23 cellular contexts compared by ENCODE assay signal in genomic region chrX:30592846-30593245, GRCh38. TPM values are rescaled to one million over a fixed set of nuclear protein-coding genes. Genes with fewer than 3 reads are reported as not detected.
DNase-seq lines count a peak whose midpoint lies in the region; ATAC-seq and TF ChIP-seq lines count a peak whose summit lies in the region.
"Had no signal": no experiment of that assay in that cellular context is flagged by ENCODE, and none has a peak within 500 bp of the region (broad histone marks: within the 10 kb centered on the region; RNA-seq: fewer than 3 reads in every experiment).

No MANE protein-coding gene starts in this region.

- no peaks in the 10 kb centered on the region for H3K79me2 ChIP-seq in SK-N-SH (ENCODE audit: insufficient read depth)

- no peaks in the 10 kb centered on the region for H3K4me1 ChIP-seq in SK-N-SH (ENCODE audit: control insufficient read depth in 1 of 2, insufficient read depth in 2 of 2, low read depth in 1 of 2, low read length in 1 of 2)
- H3K4me1 ChIP-seq in upper lobe of right lung: no peaks in the 10 kb centered on the region
- H3K4me1 ChIP-seq: left ventricle myocardium inferior had no signal

- POLR2A ChIA-PET in SK-N-SH (lab: Yijun Ruan, JAX): no interaction called here

- H3K9ac ChIP-seq in SK-N-SH: no peak overlapping the region

- TF ChIP-seq RAD21 in SK-N-SH (IDR thresholded peaks at IDR 0.05; ENCODE audit: low read length): no peak

- H3K36me3 ChIP-seq in SK-N-SH (replicated peaks in 1 of 2; ENCODE audit: control insufficient read depth in 1 of 2, insufficient read depth in 2 of 2, low read length in 1 of 2) (no peaks in the 10 kb centered on the region), upper lobe of right lung (no peaks in the 10 kb centered on the region)
- H3K36me3 ChIP-seq: left ventricle myocardium inferior, MG63 had no signal

- H4K20me1 ChIP-seq in SK-N-SH (ENCODE audit: insufficient read depth): no peaks in the 10 kb centered on the region

- H3K9me3 ChIP-seq in SK-N-SH: no peaks in the 10 kb centered on the region
- no peaks in the 10 kb centered on the region for H3K9me3 ChIP-seq in upper lobe of right lung
- H3K9me3 ChIP-seq: left ventricle myocardium inferior, MG63 had no signal

- H3K4me3 ChIP-seq in SK-N-SH (ENCODE audit: low read depth in 2 of 2, low read length in 1 of 2) (no peak overlapping the region), NB4 (ENCODE audit: low read depth, low read length) (peak overlapping the region; percentile 38), upper lobe of right lung (no peak overlapping the region)
- H3K4me3 ChIP-seq: left ventricle myocardium inferior, MG63 had no signal

- no peaks in the 10 kb centered on the region for H3K9me2 ChIP-seq in SK-N-SH

- no peak overlapping the region for H3K27ac ChIP-seq in SK-N-SH (ENCODE audit: low read depth in 2 of 2, low read length in 1 of 2)
- H3K27ac ChIP-seq in epithelial cell of prostate: peak overlapping the region; percentile 49
- H3K27ac ChIP-seq in upper lobe of right lung: peak overlapping the region; percentile 17
- H3K27ac ChIP-seq: left ventricle myocardium inferior had no signal

- H3K27me3 ChIP-seq in SK-N-SH (ENCODE audit: insufficient read depth) (no peaks in the 10 kb centered on the region), upper lobe of right lung (no peaks in the 10 kb centered on the region)
- H3K27me3 ChIP-seq: MG63 had no signal

- intact Hi-C loops in upper lobe of right lung (cut with DNase I) (no loop called here), cardiac septum (cut with DNase I) (no loop called here)

- WGBS in SK-N-SH (ENCODE audit: low lambda C conversion rate): 17% methylated on average over 3 of the region's 3 CpGs

- no peak overlapping the region for H3K4me2 ChIP-seq in SK-N-SH

- peak overlapping the region; percentile 38 for H2AFZ ChIP-seq in SK-N-SH (ENCODE audit: low read depth)

- no peak for TF ChIP-seq POLR2A in NB4 (IDR thresholded peaks at IDR 0.05; ENCODE audit: extremely low read depth, insufficient read length)

- DNase-seq in SK-N-SH (no peak), NB4 (ENCODE audit: low read depth) (no peak), epithelial cell of prostate (ENCODE audit: low read depth, low spot score) (no peak), upper lobe of right lung (no peak), GOT3 (lab: John Stamatoyannopoulos, UW) (no peak), cardiac septum (ENCODE audit: low spot score) (no peak)
- DNase-seq in activated CD8-positive, alpha-beta memory T cell treated with anti-CD3 and anti-CD28 coated beads for 24 hours: no peak
- DNase-seq: activated CD4-positive, alpha-beta T cell treated with anti-CD3 and anti-CD28 coated beads, Interleukin-2, amount 50 U/mL, for 48 hours; activated naive CD4-positive, alpha-beta T cell; C1 segment of cervical spinal cord; DMS 273 treated with DMSO at 0.1 percent for 48 hours; endodermal cell; glutamatergic neuron; H9; left ventricle myocardium inferior; MG63; NCI-H1930; NCI-H446; trophoblast cell had no signal

- TF ChIP-seq CTCF in SK-N-SH (IDR thresholded peaks at IDR 0.05) (no peak), NB4 (IDR thresholded peaks at IDR 0.05; ENCODE audit: low read depth, low read length) (no peak), upper lobe of right lung (IDR thresholded peaks at IDR 0.05) (no peak)

- H3F3A ChIP-seq in SK-N-SH (replicated peaks; ENCODE audit: insufficient read depth): no peaks in the 10 kb centered on the region

- no peak for ATAC-seq in SK-N-SH treated with all-trans-retinoic acid at 6 μM for 48 hours
- ATAC-seq in upper lobe of right lung: no peak
- ATAC-seq: HepG2, sciatic nerve had no signal

- CTCF ChIA-PET in SK-N-SH (lab: Yijun Ruan, JAX): no interaction called here

- no peak for TF ChIP-seq EP300 in SK-N-SH (IDR thresholded peaks at IDR 0.05; ENCODE audit: borderline replicate concordance in 1 of 2, low read depth in 1 of 2, low read length in 1 of 2)

TF ChIP-seq in SK-N-SH, 30 proteins besides CTCF, POLR2A, EP300 and RAD21 (continues in another document):
- no peak for TF ChIP-seq GABPA (IDR thresholded peaks at IDR 0.05; ENCODE audit: low read depth)
- TF ChIP-seq ZBTB33 (IDR thresholded peaks at IDR 0.05; ENCODE audit: borderline replicate concordance, low read depth): no peak
- TF ChIP-seq IRF3 (IDR thresholded peaks at IDR 0.05; ENCODE audit: low read depth, low read length): no peak

TF ChIP-seq in SK-N-SH treated with all-trans-retinoic acid at 6 μM for 48 hours, 23 proteins besides CTCF, POLR2A, EP300 and RAD21:
- TF ChIP-seq CSRNP3 (CRISPR knock-in tag; IDR thresholded peaks at IDR 0.05) (no peak), ZNF8 (CRISPR knock-in tag; IDR thresholded peaks at IDR 0.05) (no peak), ZFP30 (CRISPR knock-in tag; IDR thresholded peaks at IDR 0.05) (no peak), BACH2 (CRISPR knock-in tag; IDR thresholded peaks at IDR 0.05; ENCODE audit: borderline replicate concordance) (no peak), ZNF565 (CRISPR knock-in tag; conservative IDR thresholded peaks at IDR 0.05; ENCODE audit: low read depth) (no peak), CSDC2 (CRISPR knock-in tag; IDR thresholded peaks at IDR 0.05) (no peak), TOX (CRISPR knock-in tag; IDR thresholded peaks at IDR 0.05; ENCODE audit: borderline replicate concordance) (no peak), OSR1 (CRISPR knock-in tag; IDR thresholded peaks at IDR 0.05) (no peak), ZFP3 (CRISPR knock-in tag; IDR thresholded peaks at IDR 0.05) (no peak), ARNTL (CRISPR knock-in tag; IDR thresholded peaks at IDR 0.05; ENCODE audit: borderline replicate concordance, low read depth) (no peak), SNAI2 (CRISPR knock-in tag; IDR thresholded peaks at IDR 0.05) (no peak), RARB (CRISPR knock-in tag; IDR thresholded peaks at IDR 0.05) (no peak), PATZ1 (CRISPR knock-in tag; IDR thresholded peaks at IDR 0.05; ENCODE audit: borderline replicate concordance) (no peak), PPARA (CRISPR knock-in tag; IDR thresholded peaks at IDR 0.05; ENCODE audit: borderline replicate concordance) (no peak), ZC3H10 (CRISPR knock-in tag; IDR thresholded peaks at IDR 0.05) (no peak), TCF4 (CRISPR knock-in tag; IDR thresholded peaks at IDR 0.05; ENCODE audit: borderline replicate concordance) (no peak)
- TF ChIP-seq, protein P1, sequence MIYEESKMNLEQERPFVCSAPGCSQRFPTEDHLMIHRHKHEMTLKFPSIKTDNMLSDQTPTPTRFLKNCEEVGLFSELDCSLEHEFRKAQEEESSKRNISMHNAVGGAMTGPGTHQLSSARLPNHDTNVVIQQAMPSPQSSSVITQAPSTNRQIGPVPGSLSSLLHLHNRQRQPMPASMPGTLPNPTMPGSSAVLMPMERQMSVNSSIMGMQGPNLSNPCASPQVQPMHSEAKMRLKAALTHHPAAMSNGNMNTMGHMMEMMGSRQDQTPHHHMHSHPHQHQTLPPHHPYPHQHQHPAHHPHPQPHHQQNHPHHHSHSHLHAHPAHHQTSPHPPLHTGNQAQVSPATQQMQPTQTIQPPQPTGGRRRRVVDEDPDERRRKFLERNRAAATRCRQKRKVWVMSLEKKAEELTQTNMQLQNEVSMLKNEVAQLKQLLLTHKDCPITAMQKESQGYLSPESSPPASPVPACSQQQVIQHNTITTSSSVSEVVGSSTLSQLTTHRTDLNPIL (CRISPR knock-in tag; IDR thresholded peaks at IDR 0.05; ENCODE audit: low read depth): no peak
- TF ChIP-seq, protein P2, sequence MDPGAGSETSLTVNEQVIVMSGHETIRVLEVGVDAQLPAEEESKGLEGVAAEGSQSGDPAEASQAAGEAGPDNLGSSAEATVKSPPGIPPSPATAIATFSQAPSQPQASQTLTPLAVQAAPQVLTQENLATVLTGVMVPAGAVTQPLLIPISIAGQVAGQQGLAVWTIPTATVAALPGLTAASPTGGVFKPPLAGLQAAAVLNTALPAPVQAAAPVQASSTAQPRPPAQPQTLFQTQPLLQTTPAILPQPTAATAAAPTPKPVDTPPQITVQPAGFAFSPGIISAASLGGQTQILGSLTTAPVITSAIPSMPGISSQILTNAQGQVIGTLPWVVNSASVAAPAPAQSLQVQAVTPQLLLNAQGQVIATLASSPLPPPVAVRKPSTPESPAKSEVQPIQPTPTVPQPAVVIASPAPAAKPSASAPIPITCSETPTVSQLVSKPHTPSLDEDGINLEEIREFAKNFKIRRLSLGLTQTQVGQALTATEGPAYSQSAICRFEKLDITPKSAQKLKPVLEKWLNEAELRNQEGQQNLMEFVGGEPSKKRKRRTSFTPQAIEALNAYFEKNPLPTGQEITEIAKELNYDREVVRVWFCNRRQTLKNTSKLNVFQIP (CRISPR knock-in tag; IDR thresholded peaks at IDR 0.05; ENCODE audit: borderline replicate concordance, low read depth): no peak
TF ChIP-seq in SK-N-SH treated with all-trans-retinoic acid at 6 μM for 48 hours: peak in this region for 0.

RNA-seq across cellular contexts. Expression of gene TASL, which starts 15.3 kb away (rescaled TPM):
- polyA plus RNA-seq in SK-N-SH (2012; rRNA removed): not detected in 2 replicates
- polyA plus RNA-seq in SK-N-SH (2012; cell fraction: cytosol; rRNA removed): not detected in 2 replicates
- not detected in 2 replicates for polyA plus RNA-seq in SK-N-SH (2012; cell fraction: nucleus; rRNA removed)
- total RNA-seq in upper lobe of right lung: 4.0 TPM
- total RNA-seq in cardiac septum: 0.22 TPM
- total RNA-seq: A172, endodermal cell, H9, HepG2 had no signal
- polyA plus RNA-seq: HepG2 had no signal

Comparison
In these comparisons a context has a peak if more than half of its experiments do, and no peak if none do; other contexts are left out.
1. H3K27ac ChIP-seq: peak in epithelial cell of prostate (single experiment) and upper lobe of right lung (single experiment); none in SK-N-SH (0 of 2).